23 cellular contexts compared by ENCODE assay signal in genomic region chr17:21249086-21249795, GRCh38. TPM values are rescaled to one million over a fixed set of nuclear protein-coding genes. Genes with fewer than 3 reads are reported as not detected.
A peak's percentile ranks its signal among the peaks of the same experiment; 100 is the strongest.
DNase-seq lines count a peak whose midpoint lies in the region; ATAC-seq, FAIRE-seq and TF ChIP-seq lines count a peak whose summit lies in the region.
"Had no signal": no experiment of that assay in that cellular context is flagged by ENCODE, and none has a peak within 500 bp of the region (broad histone marks: within the 10 kb centered on the region; RNA-seq: fewer than 3 reads in every experiment).

No MANE protein-coding gene starts in this region.

- no peak overlapping the region for H3K4me2 ChIP-seq in K562 (ENCODE audit: insufficient read depth, low read length)
- no peak overlapping the region for H3K4me2 ChIP-seq in osteoblast (ENCODE audit: insufficient read depth, low read length)
- H3K4me2 ChIP-seq: SK-N-SH had no signal

- DNase-seq in left ventricle myocardium inferior (no peak), Right ventricle myocardium superior (no peak), K562 (ENCODE audit: extremely low read depth in 1 of 4, low spot score in 3 of 4) (no peak), osteoblast (ENCODE audit: insufficient read length, low spot score, missing footprints) (peak; percentile 29), medulla oblongata (ENCODE audit: extremely low spot score) (no peak), hippocampal formation (lab: John Stamatoyannopoulos, UW) (no peak)
- DNase-seq: DMS53; GF-D8; HFFc6; Kasumi-1; NCI-H1694; NCI-H2081; NCI-H2171; NCI-H345; NCI-H774; NK-92 treated with Interleukin-12 subunit alpha and Interleukin-12 subunit beta, amount 100 ng/mL, for 24 hours; SIG-M5; SK-N-SH had no signal

- POLR2A ChIA-PET in K562 (lab: Yijun Ruan, JAX): interaction anchor here (0.5 to 1.3 kb wide), 2 partner anchors 9 to 60 kb away, joined by 3 to 4 read pairs; no protein-coding TSS in a partner anchor

- H3K27me3 ChIP-seq in left ventricle myocardium inferior (ENCODE audit: low read depth) (no peaks in the 10 kb centered on the region), K562 (ENCODE audit: control insufficient read depth in 2 of 2, insufficient read depth in 2 of 2, low read length in 2 of 2) (no peaks in the 10 kb centered on the region), osteoblast (ENCODE audit: insufficient read depth, low read length) (no peaks in the 10 kb centered on the region), subcutaneous abdominal adipose tissue (ENCODE audit: control insufficient read depth in 5 of 5, insufficient read depth in 4 of 5, low read length in 5 of 5) (no peaks in the 10 kb centered on the region)

- peaks cover 4% of the 10 kb centered on the region for H3K9me1 ChIP-seq in K562 (ENCODE audit: control insufficient read depth, insufficient read depth, low read length)

- TF ChIP-seq POLR2A in K562 (conservative IDR thresholded peaks at IDR 0.05): no peak

- H3K36me3 ChIP-seq in left ventricle myocardium inferior (no peaks in the 10 kb centered on the region), K562 (ENCODE audit: control insufficient read depth, insufficient read depth, low read length) (no peaks in the 10 kb centered on the region), osteoblast (ENCODE audit: insufficient read depth, low read length) (no peaks in the 10 kb centered on the region), subcutaneous abdominal adipose tissue (ENCODE audit: control insufficient read depth in 5 of 5, insufficient read depth in 5 of 5, low read length in 5 of 5) (peaks cover 0 to 13% (median 8%) of the 10 kb centered on the region in 5 donors)

- peaks cover 83% of the 10 kb centered on the region for H3K4me1 ChIP-seq in left ventricle myocardium inferior
- H3K4me1 ChIP-seq in K562 (replicated peaks in 1 of 2; ENCODE audit: control insufficient read depth in 2 of 2, insufficient read depth in 2 of 2, low read length in 2 of 2): peaks cover 6 to 13% of the 10 kb centered on the region in 2 experiments; a peak in 4 of 5 replicates
- H3K4me1 ChIP-seq in osteoblast (ENCODE audit: insufficient read depth, low read length): peaks cover 16% of the 10 kb centered on the region
- H3K4me1 ChIP-seq in subcutaneous abdominal adipose tissue (ENCODE audit: control insufficient read depth in 5 of 5, insufficient read depth in 5 of 5, low read length in 5 of 5): peaks cover 7 to 68% (median 52%) of the 10 kb centered on the region in 5 donors

- FAIRE-seq in K562 (lab: Jason Lieb, UNC): no peak
- FAIRE-seq: A204.1, H54 had no signal

- TF ChIP-seq EP300 in K562 (IDR thresholded peaks at IDR 0.05; ENCODE audit: low read length): no peak

- H3K4me3 ChIP-seq in left ventricle myocardium inferior (no peak overlapping the region), K562 (no peak overlapping the region), osteoblast (ENCODE audit: insufficient read depth, low read length) (no peak overlapping the region), subcutaneous abdominal adipose tissue (ENCODE audit: low read depth in 1 of 5, low read length in 5 of 5) (no peak overlapping the region)

- H2AFZ ChIP-seq in K562 (ENCODE audit: low read depth, low read length) (no peak overlapping the region), osteoblast (ENCODE audit: low read length) (no peak overlapping the region)

- TF ChIP-seq RAD21 in K562 (CRISPR knock-in tag; conservative IDR thresholded peaks at IDR 0.05 in 1 of 2, IDR thresholded peaks at IDR 0.05 in 1 of 2): no peak

- CTCF ChIA-PET in K562 (lab: Yijun Ruan, JAX; ENCODE audit: low intra/inter-chr PET ratio): no interaction called here

- in situ Hi-C loops in K562 (cut with MboI): no loop called here

- H3K9me3 ChIP-seq in left ventricle myocardium inferior (replicated peaks) (no peaks in the 10 kb centered on the region), K562 (replicated peaks; ENCODE audit: control insufficient read depth, insufficient read depth, low read depth, low read length) (no peaks in the 10 kb centered on the region), osteoblast (ENCODE audit: low read depth, low read length) (no peaks in the 10 kb centered on the region), subcutaneous abdominal adipose tissue (ENCODE audit: control insufficient read depth in 5 of 5, low read length in 5 of 5) (no peaks in the 10 kb centered on the region)
- H3K9me3 ChIP-seq: SK-N-SH had no signal

- intact Hi-C loops in left ventricle myocardium inferior (cut with micrococcal nuclease): no loop called here
- intact Hi-C loops in Right ventricle myocardium superior (cut with DNase I): no loop called here
- intact Hi-C loops in K562 (cut with micrococcal nuclease): no loop called here

- H4K20me1 ChIP-seq in K562 (replicated peaks; ENCODE audit: control insufficient read depth, insufficient read depth, low read length): peaks cover 10% of the 10 kb centered on the region
- H4K20me1 ChIP-seq in osteoblast (ENCODE audit: insufficient read depth, low read length): peaks cover 24% of the 10 kb centered on the region

- H3K27ac ChIP-seq in left ventricle myocardium inferior (replicated peaks): peak overlapping the region; percentile 69
- no peak overlapping the region for H3K27ac ChIP-seq in K562 (ENCODE audit: extremely low read depth, low read depth, low read length)
- no peak overlapping the region for H3K27ac ChIP-seq in osteoblast (ENCODE audit: low read depth, low read length)
- H3K27ac ChIP-seq in subcutaneous abdominal adipose tissue (ENCODE audit: low read depth, low read length): peak overlapping the region; percentile 76
- H3K27ac ChIP-seq: C4-2B, RWPE1 had no signal

- WGBS in K562 (ENCODE audit: insufficient coverage, low coverage, missing lambda C conversion rate): 74% methylated on average over 10 of the region's 12 CpGs

- no TSS peak for BruUV-seq in K562 (replicated peaks; lab: Mats Ljungman, UMichigan)

- TF ChIP-seq CTCF in left ventricle myocardium inferior (IDR thresholded peaks at IDR 0.05; ENCODE audit: borderline replicate concordance) (no peak), K562 (IDR thresholded peaks at IDR 0.05 in 2 of 3, conservative IDR thresholded peaks at IDR 0.05 in 1 of 3; ENCODE audit: insufficient read depth in 2 of 3, low read depth in 1 of 3, low read length in 3 of 3) (no peak), osteoblast (IDR thresholded peaks at IDR 0.05; ENCODE audit: extremely low read depth, low read depth, low read length) (no peak)

- H3K79me2 ChIP-seq in K562 (ENCODE audit: control insufficient read depth, insufficient read depth, low read length) (no peaks in the 10 kb centered on the region), osteoblast (ENCODE audit: insufficient read depth, low read length) (no peaks in the 10 kb centered on the region)

- H3K9ac ChIP-seq in K562 (ENCODE audit: insufficient read depth in 1 of 2, low read depth in 2 of 2, low read length in 2 of 2): no peak overlapping the region
- H3K9ac ChIP-seq in subcutaneous abdominal adipose tissue (ENCODE audit: low read length in 5 of 5): peak overlapping the region in 1 of 5 donors; percentile 6
- H3K9ac ChIP-seq: SK-N-SH had no signal

- no peak for ATAC-seq in Right ventricle myocardium superior (ENCODE audit: poor library complexity)
- no peak for ATAC-seq in K562

RNA-seq across cellular contexts. Expression of gene NATD1, which starts 4.0 kb away (rescaled TPM):
- total RNA-seq in left ventricle myocardium inferior: 17.7 TPM
- total RNA-seq in Right ventricle myocardium superior: 19.1 TPM
- total RNA-seq in K562 (2011; cell fraction: chromatin; rRNA removed; ENCODE audit: low replicate concordance): 1.9 and 6.9 TPM in 2 replicates
- total RNA-seq in K562 (2011; cell fraction: nucleolus; rRNA removed): 5.3 and 5.5 TPM in 2 replicates
- 3.2 and 3.4 TPM in 2 replicates for total RNA-seq in K562 (2011; cell fraction: nucleoplasm; rRNA removed)
- 2.3 and 2.9 TPM in 2 replicates for total RNA-seq in K562 (2014; rRNA removed)
- 0.55 and 0.61 TPM in 2 replicates for total RNA-seq in K562 (2014; rRNA removed; fragmentation: Illumina TruSeq; extraction: Trizol)
- total RNA-seq in K562 (2015; rRNA removed; fragmentation: Illumina TruSeq; extraction: Trizol): 0.65 and 0.72 TPM in 2 replicates
- total RNA-seq in K562 (2021): 5.4 TPM in 2 replicates
- 1.6 and 2.3 TPM in 2 replicates for polyA plus RNA-seq in K562 (2011; rRNA removed)
- 3.1 and 4.2 TPM in 2 replicates for polyA plus RNA-seq in K562 (2011; cell fraction: cytosol; rRNA removed)
- 1.5 and 2.5 TPM in 2 replicates for polyA plus RNA-seq in K562 (2011; cell fraction: nucleus; rRNA removed)
- polyA plus RNA-seq in K562 (2012): 2.5 and 8.0 TPM in 2 replicates
- polyA plus RNA-seq in K562 (2014; fragmentation: Illumina TruSeq; extraction: Trizol): 3.7 and 4.5 TPM in 2 replicates
- polyA plus RNA-seq in K562 (2014; fragmentation: Nextera tagmentation; extraction: Ambion mirVana): under 1 TPM; 0.24 to 0.52 TPM
- polyA plus RNA-seq in K562 (2014; rRNA removed): 3.7 and 4.2 TPM in 2 replicates
- polyA minus RNA-seq in K562 (2011; rRNA and poly(A)+ RNA removed): 0.90 and 1.3 TPM in 2 replicates
- polyA minus RNA-seq in K562 (2011; cell fraction: cytosol; rRNA and poly(A)+ RNA removed): 1.9 and 3.1 TPM in 2 replicates
- 2.3 and 2.9 TPM in 2 replicates for polyA minus RNA-seq in K562 (2011; cell fraction: nucleus; rRNA and poly(A)+ RNA removed)
- 13.0 and 15.2 TPM in 2 replicates for total RNA-seq in osteoblast

RNA-seq across cellular contexts. Expression of gene MAP2K3, which starts 35.3 kb away (rescaled TPM):
- 41.7 TPM for total RNA-seq in left ventricle myocardium inferior
- 30.8 TPM for total RNA-seq in Right ventricle myocardium superior
- total RNA-seq in K562 (2011; cell fraction: chromatin; rRNA removed; ENCODE audit: low replicate concordance): 5.2 and 14.1 TPM in 2 replicates
- 6.8 and 9.3 TPM in 2 replicates for total RNA-seq in K562 (2011; cell fraction: nucleolus; rRNA removed)
- total RNA-seq in K562 (2011; cell fraction: nucleoplasm; rRNA removed): 7.1 and 7.6 TPM in 2 replicates
- 4.4 and 5.9 TPM in 2 replicates for total RNA-seq in K562 (2014; rRNA removed)
- 2.2 and 2.5 TPM in 2 replicates for total RNA-seq in K562 (2014; rRNA removed; fragmentation: Illumina TruSeq; extraction: Trizol)
- total RNA-seq in K562 (2015; rRNA removed; fragmentation: Illumina TruSeq; extraction: Trizol): 3.5 TPM in 2 replicates
- total RNA-seq in K562 (2021): 14.8 and 16.1 TPM in 2 replicates
- polyA plus RNA-seq in K562 (2011; rRNA removed): 2.8 and 3.5 TPM in 2 replicates
- polyA plus RNA-seq in K562 (2011; cell fraction: cytosol; rRNA removed): 5.0 and 6.2 TPM in 2 replicates
- 5.1 and 5.9 TPM in 2 replicates for polyA plus RNA-seq in K562 (2011; cell fraction: nucleus; rRNA removed)
- 7.0 and 8.3 TPM in 2 replicates for polyA plus RNA-seq in K562 (2012)
- polyA plus RNA-seq in K562 (2014; fragmentation: Illumina TruSeq; extraction: Trizol): 10.3 and 12.5 TPM in 2 replicates
- under 1 TPM; 0.18 to 0.38 TPM for polyA plus RNA-seq in K562 (2014; fragmentation: Nextera tagmentation; extraction: Ambion mirVana)
- polyA plus RNA-seq in K562 (2014; rRNA removed): 8.0 and 8.8 TPM in 2 replicates
- polyA minus RNA-seq in K562 (2011; rRNA and poly(A)+ RNA removed): 1.0 and 2.2 TPM in 2 replicates
- polyA minus RNA-seq in K562 (2011; cell fraction: cytosol; rRNA and poly(A)+ RNA removed): 4.1 and 5.6 TPM in 2 replicates
- 2.8 and 3.0 TPM in 2 replicates for polyA minus RNA-seq in K562 (2011; cell fraction: nucleus; rRNA and poly(A)+ RNA removed)
- total RNA-seq in osteoblast: 24.5 and 27.5 TPM in 2 replicates

RNA-seq across cellular contexts. Expression of gene TMEM11, which starts 35.3 kb away (rescaled TPM):
- total RNA-seq in left ventricle myocardium inferior (39.7 TPM), Right ventricle myocardium superior (31.9 TPM), K562 (2014; rRNA removed) (27.5 and 35.4 TPM in 2 replicates), K562 (2014; rRNA removed; fragmentation: Illumina TruSeq; extraction: Trizol) (9.4 and 12.0 TPM in 2 replicates), K562 (2015; rRNA removed; fragmentation: Illumina TruSeq; extraction: Trizol) (17.8 and 18.7 TPM in 2 replicates), K562 (2021) (28.3 and 30.0 TPM in 2 replicates), osteoblast (12.1 and 18.1 TPM in 2 replicates)
- 22.4 and 35.6 TPM in 2 replicates for total RNA-seq in K562 (2011; cell fraction: chromatin; rRNA removed; ENCODE audit: low replicate concordance)
- total RNA-seq in K562 (2011; cell fraction: nucleolus; rRNA removed): 30.8 and 34.7 TPM in 2 replicates
- total RNA-seq in K562 (2011; cell fraction: nucleoplasm; rRNA removed): 28.2 and 29.8 TPM in 2 replicates
- polyA plus RNA-seq in K562 (2011; rRNA removed) (32.2 and 37.5 TPM in 2 replicates), K562 (2014; fragmentation: Illumina TruSeq; extraction: Trizol) (33.4 and 35.1 TPM in 2 replicates), K562 (2014; fragmentation: Nextera tagmentation; extraction: Ambion mirVana) (10 to 100 TPM; 17.4 to 31.9 TPM), K562 (2014; rRNA removed) (40.7 and 41.5 TPM in 2 replicates)
- polyA plus RNA-seq in K562 (2011; cell fraction: cytosol; rRNA removed): 53.5 and 101 TPM in 2 replicates
- 22.5 and 25.5 TPM in 2 replicates for polyA plus RNA-seq in K562 (2011; cell fraction: nucleus; rRNA removed)
- 17.5 and 27.9 TPM in 2 replicates for polyA plus RNA-seq in K562 (2012)
- 16.0 and 21.8 TPM in 2 replicates for polyA minus RNA-seq in K562 (2011; rRNA and poly(A)+ RNA removed)
- 13.1 and 16.8 TPM in 2 replicates for polyA minus RNA-seq in K562 (2011; cell fraction: cytosol; rRNA and poly(A)+ RNA removed)
- polyA minus RNA-seq in K562 (2011; cell fraction: nucleus; rRNA and poly(A)+ RNA removed): 11.2 and 18.2 TPM in 2 replicates

Comparison
In these comparisons a context has a peak if more than half of its experiments do, and no peak if none do; other contexts are left out.
1. H3K27ac ChIP-seq: peak in left ventricle myocardium inferior (single experiment) and subcutaneous abdominal adipose tissue (single experiment); none in K562 (single experiment) and osteoblast (single experiment).